16 cellular contexts compared by ENCODE assay signal in the genomic region with DNA sequence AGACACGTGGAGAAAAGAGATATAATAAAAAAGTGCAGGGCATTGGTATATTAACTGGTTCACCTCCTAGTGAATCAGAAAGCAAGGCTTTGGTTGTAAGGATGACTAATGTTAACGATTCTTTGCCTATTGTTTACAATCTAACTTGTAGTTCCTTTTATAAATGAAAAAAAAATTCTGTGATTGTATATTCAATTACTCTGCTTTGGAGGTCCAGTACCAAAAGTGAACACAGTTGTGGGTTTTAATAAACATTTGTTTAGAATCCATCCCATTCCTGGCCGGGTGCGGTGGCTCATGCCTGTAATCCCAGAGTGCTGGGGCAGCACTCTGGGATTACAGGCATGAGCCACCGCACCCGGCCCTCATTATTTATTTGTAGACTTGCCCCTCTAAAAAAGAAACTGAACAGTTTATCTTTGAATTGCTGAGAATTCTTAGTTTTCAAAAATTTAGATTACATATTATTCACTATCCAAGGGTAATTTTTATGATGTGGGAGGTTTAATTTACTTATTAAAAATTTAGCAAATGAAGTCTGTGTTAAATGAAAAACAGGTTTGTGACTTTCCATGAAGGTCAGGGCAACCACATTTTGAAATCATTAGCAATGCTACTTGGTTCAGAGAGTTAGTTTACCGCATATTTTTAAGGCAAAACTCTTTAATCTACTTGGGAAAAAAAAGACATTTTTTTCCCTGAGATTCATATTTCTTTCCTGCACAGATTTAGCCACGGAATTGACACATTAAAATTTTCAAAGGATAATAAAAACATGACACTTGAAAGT. TPM values are rescaled to one million over a fixed set of nuclear protein-coding genes. Genes with fewer than 3 reads are reported as not detected.
DNase-seq lines count a peak whose midpoint lies in the region; TF ChIP-seq lines count a peak whose summit lies in the region.
"Had no signal": no experiment of that assay in that cellular context is flagged by ENCODE, and none has a peak within 500 bp of the region (broad histone marks: within the 10 kb centered on the region; RNA-seq: fewer than 3 reads in every experiment).

No MANE protein-coding gene starts in this region.

- H3K27ac ChIP-seq in SJSA1 (peak overlapping the region; percentile 55), right atrium auricular region (no peak overlapping the region)
- H3K27ac ChIP-seq: BLaER1 treated with 17β-estradiol and CSF1 and Interleukin-3, amounts not matched to agents 10 nM and 100 nM; Peyer's patch had no signal

- H3K36me3 ChIP-seq in SJSA1 (no peaks in the 10 kb centered on the region), right atrium auricular region (no peaks in the 10 kb centered on the region)
- H3K36me3 ChIP-seq: BLaER1 treated with 17β-estradiol and CSF1 and Interleukin-3, amounts not matched to agents 10 nM and 100 nM; Peyer's patch had no signal

- no peak for TF ChIP-seq CTCF in right atrium auricular region (IDR thresholded peaks at IDR 0.05)

- no peak overlapping the region for H3K4me3 ChIP-seq in SJSA1
- H3K4me3 ChIP-seq in right atrium auricular region, result no peak overlapping the region
- H3K4me3 ChIP-seq: BLaER1 treated with 17β-estradiol and CSF1 and Interleukin-3, amounts not matched to agents 10 nM and 100 nM; Peyer's patch had no signal

- H3K4me1 ChIP-seq in SJSA1 (replicated peaks) (peaks cover 12% of the 10 kb centered on the region), right atrium auricular region (no peaks in the 10 kb centered on the region)
- H3K4me1 ChIP-seq: BLaER1 treated with 17β-estradiol and CSF1 and Interleukin-3, amounts not matched to agents 10 nM and 100 nM; Peyer's patch had no signal

- no peaks in the 10 kb centered on the region for H3K27me3 ChIP-seq in SJSA1 (replicated peaks)
- H3K27me3 ChIP-seq in right atrium auricular region, result no peaks in the 10 kb centered on the region
- H3K27me3 ChIP-seq: BLaER1 treated with 17β-estradiol and CSF1 and Interleukin-3, amounts not matched to agents 10 nM and 100 nM; Peyer's patch had no signal

- no peaks in the 10 kb centered on the region for H3K9me3 ChIP-seq in SJSA1 (replicated peaks)
- H3K9me3 ChIP-seq in right atrium auricular region, result peaks cover 0 to 12% of the 10 kb centered on the region in 2 donors
- H3K9me3 ChIP-seq: Peyer's patch had no signal

- peak; percentile 23 for DNase-seq in AG08396 (ENCODE audit: low spot score)
- DNase-seq in GM03348 (ENCODE audit: low spot score), result peak; percentile 31
- DNase-seq in SJSA1 (ENCODE audit: low read depth in 1 of 2, low spot score in 2 of 2), result peak; percentile 75
- DNase-seq in fibroblast of peridontal ligament (ENCODE audit: extremely low read depth), result peak; percentile 61
- DNase-seq in middle frontal gyrus (ENCODE audit: extremely low spot score, low spot score), result no peak
- DNase-seq in DMS 273 treated with DMSO at 0.1 percent for 48 hours (lab: John Stamatoyannopoulos, UW), result no peak
- DNase-seq in right atrium auricular region (ENCODE audit: low spot score), result no peak
- no peak for DNase-seq in kidney tubule cell (ENCODE audit: low spot score)
- DNase-seq: ACHN, NCI-H1417, NCI-H1930, NCI-H2171 treated with DMSO at 0.1 percent for 48 hours, NCI-H774, Peyer's patch, Right ventricle myocardium superior had no signal

RNA-seq across cellular contexts. Expression of gene PRSS12, which starts 37.1 kb away (rescaled TPM):
- total RNA-seq in SJSA1 (2014; rRNA removed; shearing (Covaris generic)), result 9.7 and 15.6 TPM in 2 replicates
- under 1 TPM in 1 of 2 donors, not detected in 1; 0.12 TPM for total RNA-seq in right atrium auricular region
- total RNA-seq: Right ventricle myocardium superior had no signal

Comparison
In these comparisons a context has a peak if more than half of its experiments do, and no peak if none do; other contexts are left out.
1. DNase-seq: peak in AG08396 (single experiment), GM03348 (single experiment), SJSA1 (2 of 2) and fibroblast of peridontal ligament (single experiment); none in middle frontal gyrus (single experiment), DMS 273 treated with DMSO at 0.1 percent for 48 hours (single experiment), right atrium auricular region (single experiment) and kidney tubule cell (single experiment).